Comparison of ENCODE assay signal across 11 cellular contexts in genomic region chr6:139240161-139241010, GRCh38. TPM values are rescaled to one million over a fixed set of nuclear protein-coding genes. Genes with fewer than 3 reads are reported as not detected.
A peak's percentile ranks its signal among the peaks of the same experiment; 100 is the strongest.
DNase-seq lines count a peak whose midpoint lies in the region; ATAC-seq, FAIRE-seq and TF ChIP-seq lines count a peak whose summit lies in the region.
"Had no signal": no experiment of that assay in that cellular context is flagged by ENCODE, and none has a peak within 500 bp of the region (broad histone marks: within the 10 kb centered on the region; RNA-seq: fewer than 3 reads in every experiment).

No MANE protein-coding gene starts in this region.

- H3K36me3 ChIP-seq in A673 (ENCODE audit: insufficient read depth, low read length, poor library complexity, severe bottlenecking) (no peaks in the 10 kb centered on the region), HEK293 (ENCODE audit: control insufficient read depth in 2 of 2, insufficient read depth in 1 of 2, low read length in 2 of 2) (no peaks in the 10 kb centered on the region)

- no peak for ATAC-seq in activated CD8-positive, alpha-beta T cell treated with anti-CD3 and anti-CD28 coated beads for 36 hours
- no peak for ATAC-seq in HG03565 (IDR thresholded peaks at IDR 0.05; ENCODE audit: unreplicated experiment)

- peaks cover 8% of the 10 kb centered on the region for H3K4me1 ChIP-seq in A673 (ENCODE audit: insufficient read depth, low read length, poor library complexity, severe bottlenecking)
- peaks cover 8% of the 10 kb centered on the region; the same call in 1 of the 2 replicates for H3K4me1 ChIP-seq in HEK293 (ENCODE audit: control insufficient read depth, insufficient read depth, low read length)

- H3K4me3 ChIP-seq in A673 (ENCODE audit: low read depth, low read length, poor library complexity, severe bottlenecking) (no peak overlapping the region), HEK293 (ENCODE audit: low read depth, low read length) (no peak overlapping the region)

- no peaks in the 10 kb centered on the region for H3K27me3 Mint-ChIP-seq in activated CD8-positive, alpha-beta T cell treated with anti-CD3 and anti-CD28 coated beads for 36 hours
- H3K27me3 Mint-ChIP-seq in progenitor cell of endocrine pancreas, result peaks cover 8% of the 10 kb centered on the region

- no peaks in the 10 kb centered on the region for H3K9me3 Mint-ChIP-seq in activated CD8-positive, alpha-beta T cell treated with anti-CD3 and anti-CD28 coated beads for 36 hours
- H3K9me3 Mint-ChIP-seq in progenitor cell of endocrine pancreas (ENCODE audit: low read depth), result no peaks in the 10 kb centered on the region

- H3K27me3 ChIP-seq in A673 (replicated peaks; ENCODE audit: insufficient read depth, low read depth, low read length, poor library complexity), result no peaks in the 10 kb centered on the region

- DNase-seq in A673 (ENCODE audit: low spot score) (peak; percentile 19), iris pigment epithelial cell (ENCODE audit: low read depth) (peak; percentile 91), MV-4-11 (lab: John Stamatoyannopoulos, UW) (no peak), progenitor cell of endocrine pancreas (ENCODE audit: low spot score, unreplicated experiment) (no peak)
- no peak for DNase-seq in activated CD8-positive, alpha-beta T cell treated with anti-CD3 and anti-CD28 coated beads for 36 hours
- DNase-seq: activated naive CD4-positive, alpha-beta T cell treated with anti-CD3 and anti-CD28 coated beads, Interleukin-2, amount 50 U/mL, for 16 hours; islet precursor cell; SIG-M5 had no signal

- no peak overlapping the region for H3K27ac Mint-ChIP-seq in activated CD8-positive, alpha-beta T cell treated with anti-CD3 and anti-CD28 coated beads for 36 hours
- H3K27ac Mint-ChIP-seq in progenitor cell of endocrine pancreas, result no peak overlapping the region

- H3K27ac ChIP-seq in A673 (ENCODE audit: low read depth, low read length, poor library complexity, severe bottlenecking), result no peak overlapping the region
- H3K27ac ChIP-seq in HEK293 (ENCODE audit: extremely low read depth, low read depth, low read length), result no peak overlapping the region

- no peaks in the 10 kb centered on the region for H3K36me3 Mint-ChIP-seq in activated CD8-positive, alpha-beta T cell treated with anti-CD3 and anti-CD28 coated beads for 36 hours (ENCODE audit: low read depth)
- no peaks in the 10 kb centered on the region for H3K36me3 Mint-ChIP-seq in progenitor cell of endocrine pancreas (ENCODE audit: insufficient read depth)

- no TSS peak for BruUV-seq in A673 (replicated peaks; lab: Mats Ljungman, UMichigan)

- peak; percentile 28 for FAIRE-seq in TTC549 (lab: Jason Lieb, UNC)

- H3K9me3 ChIP-seq in A673 (ENCODE audit: low read depth, low read length, poor library complexity, severe bottlenecking) (no peaks in the 10 kb centered on the region), HEK293 (ENCODE audit: control insufficient read depth, insufficient read depth, low read depth, low read length) (peaks cover 2% of the 10 kb centered on the region; the same call in 1 of the 2 replicates)

- TF ChIP-seq CTCF in A673 (conservative IDR thresholded peaks at IDR 0.05; ENCODE audit: low read depth, low read length), result no peak
- no peak for TF ChIP-seq CTCF in HEK293 (tag by site-specific recombination; IDR thresholded peaks at IDR 0.05)
- no peak for TF ChIP-seq CTCF in activated CD8-positive, alpha-beta T cell treated with anti-CD3 and anti-CD28 coated beads for 36 hours (IDR thresholded peaks at IDR 0.05)
- no peak for TF ChIP-seq CTCF in progenitor cell of endocrine pancreas (IDR thresholded peaks at IDR 0.05; ENCODE audit: unreplicated experiment)

- peaks cover 4% of the 10 kb centered on the region for H3K4me1 Mint-ChIP-seq in activated CD8-positive, alpha-beta T cell treated with anti-CD3 and anti-CD28 coated beads for 36 hours (ENCODE audit: low read depth)
- peaks cover 8% of the 10 kb centered on the region for H3K4me1 Mint-ChIP-seq in progenitor cell of endocrine pancreas (ENCODE audit: low read depth)

- CTCF ChIA-PET in A673 (lab: Charles Lee) (no interaction called here), HEK293 (lab: Yijun Ruan, JAX) (interaction anchor here (0.6 to 2.3 kb wide), 6 partner anchors 10 to 1279 kb away, joined by 3 to 17 read pairs (median 4); no protein-coding TSS in a partner anchor)
- CTCF ChIA-PET in activated CD8-positive, alpha-beta T cell treated with anti-CD3 and anti-CD28 coated beads for 36 hours (lab: Charles Lee), result interaction anchor here (0.8 to 2.7 kb wide), 5 partner anchors 10 to 129 kb away, joined by 3 to 9 read pairs (median 6); no protein-coding TSS in a partner anchor

- intact Hi-C loops in A673 (cut with micrococcal nuclease; ENCODE audit: unreplicated experiment), result no loop called here
- intact Hi-C loops in activated CD8-positive, alpha-beta T cell treated with anti-CD3 and anti-CD28 coated beads for 36 hours (cut with micrococcal nuclease), result no loop called here

- POLR2A ChIA-PET in A673 (lab: Charles Lee; ENCODE audit: low non-redundant PET), result no interaction called here
- POLR2A ChIA-PET in HEK293 (lab: Yijun Ruan, JAX), result no interaction called here
- POLR2A ChIA-PET in activated CD8-positive, alpha-beta T cell treated with anti-CD3 and anti-CD28 coated beads for 36 hours (lab: Charles Lee), result no interaction called here

- no peak overlapping the region for H3K4me3 Mint-ChIP-seq in activated CD8-positive, alpha-beta T cell treated with anti-CD3 and anti-CD28 coated beads for 36 hours
- no peak overlapping the region for H3K4me3 Mint-ChIP-seq in progenitor cell of endocrine pancreas (ENCODE audit: low read depth)

TF ChIP-seq in HEK293, 187 proteins besides CTCF, POLR2A, EP300 and RAD21 (continues in another document):
- TF ChIP-seq TRIM28 (IDR thresholded peaks at IDR 0.05; ENCODE audit: borderline replicate concordance, low read length) (0 out of 2 replicates have a peak, but pooled peaks have one; percentile 21), ZNF266 (tag by site-specific recombination; IDR thresholded peaks at IDR 0.05; ENCODE audit: low read depth) (no peak), ZNF585B (tag by site-specific recombination; IDR thresholded peaks at IDR 0.05) (no peak), ZBTB44 (tag by site-specific recombination; IDR thresholded peaks at IDR 0.05) (peak; percentile 67), ZBTB17 (tag by site-specific recombination; IDR thresholded peaks at IDR 0.05) (peak; percentile 26; the same call in 1 of the 2 replicates), ZEB2 (tag by site-specific recombination; IDR thresholded peaks at IDR 0.05) (no peak), ZNF561 (tag by site-specific recombination; IDR thresholded peaks at IDR 0.05; ENCODE audit: borderline replicate concordance) (no peak), ZNF660 (tag by site-specific recombination; IDR thresholded peaks at IDR 0.05) (no peak), ZNF785 (tag by site-specific recombination; IDR thresholded peaks at IDR 0.05) (no peak), ZNF311 (tag by site-specific recombination; IDR thresholded peaks at IDR 0.05; ENCODE audit: borderline replicate concordance) (no peak), ZNF792 (tag by site-specific recombination; IDR thresholded peaks at IDR 0.05) (peak; percentile 98), ZNF366 (tag by site-specific recombination; conservative IDR thresholded peaks at IDR 0.05) (0 out of 2 replicates have a peak, but pooled peaks have one; percentile 49), ZNF623 (tag by site-specific recombination; IDR thresholded peaks at IDR 0.05) (no peak)
- TF ChIP-seq, protein P1, sequence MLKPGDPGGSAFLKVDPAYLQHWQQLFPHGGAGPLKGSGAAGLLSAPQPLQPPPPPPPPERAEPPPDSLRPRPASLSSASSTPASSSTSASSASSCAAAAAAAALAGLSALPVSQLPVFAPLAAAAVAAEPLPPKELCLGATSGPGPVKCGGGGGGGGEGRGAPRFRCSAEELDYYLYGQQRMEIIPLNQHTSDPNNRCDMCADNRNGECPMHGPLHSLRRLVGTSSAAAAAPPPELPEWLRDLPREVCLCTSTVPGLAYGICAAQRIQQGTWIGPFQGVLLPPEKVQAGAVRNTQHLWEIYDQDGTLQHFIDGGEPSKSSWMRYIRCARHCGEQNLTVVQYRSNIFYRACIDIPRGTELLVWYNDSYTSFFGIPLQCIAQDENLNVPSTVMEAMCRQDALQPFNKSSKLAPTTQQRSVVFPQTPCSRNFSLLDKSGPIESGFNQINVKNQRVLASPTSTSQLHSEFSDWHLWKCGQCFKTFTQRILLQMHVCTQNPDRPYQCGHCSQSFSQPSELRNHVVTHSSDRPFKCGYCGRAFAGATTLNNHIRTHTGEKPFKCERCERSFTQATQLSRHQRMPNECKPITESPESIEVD (tag by site-specific recombination; IDR thresholded peaks at IDR 0.05), result peak; percentile 55; the same call in 1 of the 2 replicates
- TF ChIP-seq, protein P2, sequence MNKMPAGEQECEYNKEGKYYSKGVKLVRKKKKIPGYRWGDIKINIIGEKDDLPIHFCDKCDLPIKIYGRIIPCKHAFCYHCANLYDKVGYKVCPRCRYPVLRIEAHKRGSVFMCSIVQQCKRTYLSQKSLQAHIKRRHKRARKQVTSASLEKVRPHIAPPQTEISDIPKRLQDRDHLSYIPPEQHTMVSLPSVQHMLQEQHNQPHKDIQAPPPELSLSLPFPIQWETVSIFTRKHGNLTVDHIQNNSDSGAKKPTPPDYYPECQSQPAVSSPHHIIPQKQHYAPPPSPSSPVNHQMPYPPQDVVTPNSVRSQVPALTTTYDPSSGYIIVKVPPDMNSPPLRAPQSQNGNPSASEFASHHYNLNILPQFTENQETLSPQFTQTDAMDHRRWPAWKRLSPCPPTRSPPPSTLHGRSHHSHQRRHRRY (tag by site-specific recombination; IDR thresholded peaks at IDR 0.05), result no peak

RNA-seq across cellular contexts. Expression of gene TXLNB, which starts 51.4 kb away (rescaled TPM):
- total RNA-seq in A673 (2021) (not detected in 2 replicates), progenitor cell of endocrine pancreas (not detected in 2 replicates)
- under 1 TPM; 0.11 to 0.22 TPM for total RNA-seq in activated CD8-positive, alpha-beta T cell treated with anti-CD3 and anti-CD28 coated beads for 36 hours

Comparison
In these comparisons a context has a peak if more than half of its experiments do, and no peak if none do; other contexts are left out.
1. DNase-seq: peak in A673 (single experiment) and iris pigment epithelial cell (single experiment); none in MV-4-11 (single experiment), activated CD8-positive, alpha-beta T cell treated with anti-CD3 and anti-CD28 coated beads for 36 hours (single experiment) and progenitor cell of endocrine pancreas (single experiment).